In the genomic region with DNA sequence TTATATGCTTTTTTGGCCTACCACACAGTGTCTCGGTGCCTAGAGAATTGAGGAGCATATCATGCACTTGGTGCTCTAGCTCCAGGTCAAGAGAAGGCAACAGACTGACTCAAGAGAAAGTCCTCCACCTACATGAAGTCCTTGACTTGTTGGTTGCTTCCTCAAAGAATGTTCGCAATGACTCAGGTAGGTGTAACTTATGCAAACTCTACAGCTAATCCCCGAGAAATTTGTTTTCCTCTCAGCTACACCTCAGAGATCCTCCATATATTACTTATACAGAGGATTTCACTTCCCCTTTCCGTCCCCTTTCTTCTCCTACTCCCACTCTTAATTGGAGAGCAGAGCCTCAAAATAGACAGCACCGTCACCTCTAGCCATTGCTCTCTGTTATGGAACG, we compare ENCODE assay signal across 16 cellular contexts.
A peak's percentile ranks its signal among the peaks of the same experiment; 100 is the strongest.
DNase-seq lines count a peak whose midpoint lies in the region; ATAC-seq and TF ChIP-seq lines count a peak whose summit lies in the region.
"Had no signal": no experiment of that assay in that cellular context is flagged by ENCODE, and none has a peak within 500 bp of the region (broad histone marks: within the 10 kb centered on the region; RNA-seq: fewer than 3 reads in every experiment).

No MANE protein-coding gene starts in this region.

- no peaks in the 10 kb centered on the region for H3K27me3 ChIP-seq in tibial nerve
- H3K27me3 ChIP-seq: hepatocyte had no signal

- no peaks in the 10 kb centered on the region for H3K36me3 ChIP-seq in tibial nerve

- H3K27me3 Mint-ChIP-seq in activated CD4-positive, alpha-beta T cell treated with anti-CD3 and anti-CD28 coated beads for 36 hours = no peaks in the 10 kb centered on the region
- H3K27me3 Mint-ChIP-seq: stimulated activated naive CD8-positive, alpha-beta T cell treated with anti-CD3 and anti-CD28 coated beads, Interleukin-15, Interleukin-2, amounts not matched to agents 100 ng/mL and 50 ng/mL, for 24 hours had no signal

- peak; percentile 98 for ATAC-seq in GM19395 (IDR thresholded peaks at IDR 0.05; ENCODE audit: unreplicated experiment)
- ATAC-seq in HG02840 (IDR thresholded peaks at IDR 0.05; ENCODE audit: low FRiP score, unreplicated experiment) = peak; percentile 70
- ATAC-seq in HG03558 (IDR thresholded peaks at IDR 0.05; ENCODE audit: extremely low read depth, unreplicated experiment) = peak; percentile 48
- ATAC-seq in activated CD4-positive, alpha-beta T cell treated with anti-CD3 and anti-CD28 coated beads for 36 hours = no peak

- H3K4me3 Mint-ChIP-seq in activated CD4-positive, alpha-beta T cell treated with anti-CD3 and anti-CD28 coated beads for 36 hours = no peak overlapping the region
- H3K4me3 Mint-ChIP-seq: stimulated activated naive CD8-positive, alpha-beta T cell treated with anti-CD3 and anti-CD28 coated beads, Interleukin-15, Interleukin-2, amounts not matched to agents 100 ng/mL and 50 ng/mL, for 24 hours had no signal

- no peaks in the 10 kb centered on the region for H3K36me3 Mint-ChIP-seq in activated CD4-positive, alpha-beta T cell treated with anti-CD3 and anti-CD28 coated beads for 36 hours (ENCODE audit: low read depth)

- TF ChIP-seq EP300 in tibial nerve (IDR thresholded peaks at IDR 0.05) = no peak

- H3K27ac ChIP-seq in tibial nerve = no peak overlapping the region
- H3K27ac ChIP-seq: hepatocyte, VCaP had no signal

- no peak for TF ChIP-seq CTCF in GM10266 (IDR thresholded peaks at IDR 0.05; ENCODE audit: control insufficient read depth, insufficient read depth, low read depth, missing control alignments)
- no peak for TF ChIP-seq CTCF in tibial nerve (IDR thresholded peaks at IDR 0.05)

- intact Hi-C loops in activated CD4-positive, alpha-beta T cell treated with anti-CD3 and anti-CD28 coated beads for 36 hours (cut with DNase I, micrococcal nuclease) = loop anchor here in 1 of 2 experiments (10.0 kb wide), 1 partner anchor 480 kb away; no protein-coding TSS in a partner anchor

- H3K4me1 Mint-ChIP-seq in activated CD4-positive, alpha-beta T cell treated with anti-CD3 and anti-CD28 coated beads for 36 hours = no peaks in the 10 kb centered on the region

- peaks cover 7% of the 10 kb centered on the region for H3K9me3 Mint-ChIP-seq in activated CD4-positive, alpha-beta T cell treated with anti-CD3 and anti-CD28 coated beads for 36 hours (ENCODE audit: low read depth)

- WGBS in tibial nerve, 2 donors = 85 to 95% methylated on average over 6 of the region's 6 CpGs

- POLR2A ChIA-PET in activated CD4-positive, alpha-beta T cell treated with anti-CD3 and anti-CD28 coated beads for 36 hours (lab: Charles Lee) = no interaction called here

- H3K9me3 ChIP-seq in tibial nerve = peaks cover 0 to 13% (median 0%) of the 10 kb centered on the region in 4 donors

- DNase-seq in GM10266 (ENCODE audit: extremely low spot score) (peak; percentile 18), NCI-H2081 treated with DMSO at 0.1 percent for 48 hours (lab: John Stamatoyannopoulos, UW) (no peak), KBM-7 (no peak), tibial nerve (ENCODE audit: low spot score in 2 of 2) (no peak)
- no peak for DNase-seq in activated CD4-positive, alpha-beta T cell treated with anti-CD3 and anti-CD28 coated beads for 36 hours
- DNase-seq: DMS153; NCI-H187 treated with DMSO at 0.1 percent for 48 hours; nucleus accumbens; stimulated activated CD4-positive, alpha-beta T cell treated with anti-CD3 and anti-CD28 coated beads, Interleukin-15, amount 100 ng/mL, for 24 hours had no signal

- in situ Hi-C loops in KBM-7 (cut with MboI; ENCODE audit: low pct_unique_long_range_greater_than_20kb, low sequenced_read_pairs) = no loop called here

- no peak overlapping the region for H3K4me3 ChIP-seq in tibial nerve
- H3K4me3 ChIP-seq: hepatocyte, lung had no signal

- CTCF ChIA-PET in activated CD4-positive, alpha-beta T cell treated with anti-CD3 and anti-CD28 coated beads for 36 hours (lab: Charles Lee) = interaction anchor here (1.2 kb wide), 1 partner anchor 77 kb away, joined by 3 read pairs; no protein-coding TSS in a partner anchor

- TF ChIP-seq POLR2A in tibial nerve (IDR thresholded peaks at IDR 0.05) = no peak

- no peaks in the 10 kb centered on the region for H3K4me1 ChIP-seq in tibial nerve

- no peak overlapping the region for H3K27ac Mint-ChIP-seq in activated CD4-positive, alpha-beta T cell treated with anti-CD3 and anti-CD28 coated beads for 36 hours
- H3K27ac Mint-ChIP-seq: stimulated activated naive CD8-positive, alpha-beta T cell treated with anti-CD3 and anti-CD28 coated beads, Interleukin-15, Interleukin-2, amounts not matched to agents 100 ng/mL and 50 ng/mL, for 24 hours had no signal
